In genomic region chr12:110741371-110741770, GRCh38 we compare ENCODE assay signal across 8 cellular contexts. TPM values are rescaled to one million over a fixed set of nuclear protein-coding genes. Genes with fewer than 3 reads are reported as not detected.
DNase-seq lines count a peak whose midpoint lies in the region; ATAC-seq and TF ChIP-seq lines count a peak whose summit lies in the region.

No MANE protein-coding gene starts in this region.

- H3K9me3 ChIP-seq in adrenal gland (replicated peaks in 1 of 3) (no peaks in the 10 kb centered on the region), left lung (no peaks in the 10 kb centered on the region), thymus (ENCODE audit: control insufficient read depth) (no peaks in the 10 kb centered on the region)

- no peak for TF ChIP-seq CTCF in AG04449 (IDR thresholded peaks at IDR 0.05; ENCODE audit: insufficient read depth, low read length, missing control alignments)
- no peak for TF ChIP-seq CTCF in adrenal gland (IDR thresholded peaks at IDR 0.05)
- TF ChIP-seq CTCF in left lung (IDR thresholded peaks at IDR 0.05): no peak

- no peak for TF ChIP-seq POLR2A in adrenal gland (IDR thresholded peaks at IDR 0.05)

- H3K4me1 ChIP-seq in adrenal gland (replicated peaks in 1 of 2) (peaks cover 37 to 60% of the 10 kb centered on the region in 2 donors), left lung (peaks cover 22 to 59% of the 10 kb centered on the region in 2 donors), thymus (ENCODE audit: control insufficient read depth, insufficient read depth, low read length) (peaks cover 14% of the 10 kb centered on the region)

- WGBS in adrenal gland, 4 donors: 0 to 1% (median 0%) methylated on average over 5 of the region's 5 CpGs
- WGBS in thymus: under 1% methylated on average over 5 of the region's 5 CpGs

- POLR2A ChIA-PET in AG04449 (lab: Yijun Ruan, JAX): no interaction called here

- H3K36me3 ChIP-seq in adrenal gland (replicated peaks in 1 of 2): no peaks in the 10 kb centered on the region
- H3K36me3 ChIP-seq in left lung: no peaks in the 10 kb centered on the region
- no peaks in the 10 kb centered on the region for H3K36me3 ChIP-seq in thymus (ENCODE audit: control insufficient read depth, insufficient read depth)

- DNase-seq in AG04449 (ENCODE audit: low read depth, low spot score): no peak
- DNase-seq in HT-29 (ENCODE audit: low spot score): peak; percentile 22
- DNase-seq in adrenal gland: peak in 1 of 7 donors; percentile 35
- DNase-seq in left lung: no peak
- no peak for DNase-seq in COLO829 (ENCODE audit: low spot score)

- CTCF ChIA-PET in AG04449 (lab: Yijun Ruan, JAX): interaction anchor here (0.9 kb wide), 1 partner anchor 10 kb away, joined by 5 read pairs; no protein-coding TSS in a partner anchor

- intact Hi-C loops in adrenal gland (cut with DNase I) (no loop called here), left lung (cut with DNase I) (no loop called here)

- no peak for ATAC-seq in left lung
- no peak for ATAC-seq in HG03520 (IDR thresholded peaks at IDR 0.05; ENCODE audit: unreplicated experiment)
- ATAC-seq in HG03442 (IDR thresholded peaks at IDR 0.05; ENCODE audit: unreplicated experiment): no peak

- H3K27ac ChIP-seq in adrenal gland (peak overlapping the region in 2 of 5 donors; percentile 32 to 90), left lung (peak overlapping the region; percentile 83 to 91), thymus (ENCODE audit: low read depth) (peak overlapping the region; percentile 13)

- peak overlapping the region; percentile 94 for H3K4me3 ChIP-seq in AG04449 (ENCODE audit: low read depth, low read length)
- H3K4me3 ChIP-seq in adrenal gland: peak overlapping the region in 3 of 4 donors; percentile 69 to 99 (median 87)
- H3K4me3 ChIP-seq in left lung: peak overlapping the region; percentile 98 to 99
- peak overlapping the region; percentile 98 for H3K4me3 ChIP-seq in thymus (ENCODE audit: low read length)

- H3K27me3 ChIP-seq in adrenal gland: no peaks in the 10 kb centered on the region
- no peaks in the 10 kb centered on the region for H3K27me3 ChIP-seq in left lung
- H3K27me3 ChIP-seq in thymus (ENCODE audit: control insufficient read depth, insufficient read depth): no peaks in the 10 kb centered on the region

RNA-seq across cellular contexts. Expression of gene PPP1CC, which starts 1.3 kb away (rescaled TPM):
- total RNA-seq in HT-29 (2014; rRNA removed; shearing (Covaris generic)): 105 and 120 TPM in 2 replicates
- total RNA-seq in adrenal gland (100 to 1,000 TPM in 7 of 8 donors, 10 to 100 TPM in 1; 98.8 to 170 (median 137) TPM), left lung (100 to 1,000 TPM in 1 of 2 donors, 10 to 100 TPM in 1; 86.8 to 104 TPM)
- polyA plus RNA-seq in adrenal gland (100 to 1,000 TPM in 1 of 3 donors, 10 to 100 TPM in 2; 53.7 to 182 (median 58.0) TPM), thymus (103 TPM)

RNA-seq across cellular contexts. Expression of gene HVCN1, which starts 52.5 kb away (rescaled TPM):
- total RNA-seq in HT-29 (2014; rRNA removed; shearing (Covaris generic)): not detected in 2 replicates
- 10 to 100 TPM in 5 of 8 donors, 1 to 10 TPM in 3; 6.5 to 71.0 (median 12.7) TPM for total RNA-seq in adrenal gland
- 10 to 100 TPM in 1 of 3 donors, 1 to 10 TPM in 2; 5.7 to 41.3 (median 6.5) TPM for polyA plus RNA-seq in adrenal gland
- 10 to 100 TPM; 10.7 to 12.4 TPM for total RNA-seq in left lung
- polyA plus RNA-seq in thymus: 35.1 TPM
